13 cellular contexts compared by ENCODE assay signal in genomic region chr1:173410133-173410793, GRCh38.
DNase-seq lines count a peak whose midpoint lies in the region; ATAC-seq and TF ChIP-seq lines count a peak whose summit lies in the region.
"Had no signal": no experiment of that assay in that cellular context is flagged by ENCODE, and none has a peak within 500 bp of the region (broad histone marks: within the 10 kb centered on the region; RNA-seq: fewer than 3 reads in every experiment).

No MANE protein-coding gene starts in this region.

- H3K4me2 ChIP-seq in IMR-90 (ENCODE audit: low read depth, low read length) = no peak overlapping the region; the same call in 1 of the 2 replicates

- no peak overlapping the region for H2AK9ac ChIP-seq in IMR-90 (replicated peaks; ENCODE audit: low read depth, low read length, poor library complexity)

- H3K36me3 Mint-ChIP-seq in CD8-positive, alpha-beta memory T cell = peaks cover 0 to 13% (median 3%) of the 10 kb centered on the region in 3 donors
- H3K36me3 Mint-ChIP-seq in central memory CD8-positive, alpha-beta T cell (ENCODE audit: insufficient read depth) = no peaks in the 10 kb centered on the region
- H3K36me3 Mint-ChIP-seq: type B pancreatic cell had no signal

- H3K14ac ChIP-seq in IMR-90 (replicated peaks; ENCODE audit: low read depth, low read length) = peak overlapping the region; percentile 76

- peak in 3 of 5 donors; percentile 21 to 52 (median 49) for DNase-seq in CD8-positive, alpha-beta memory T cell
- DNase-seq in IMR-90 = peak; percentile 70
- DNase-seq in central memory CD8-positive, alpha-beta T cell (ENCODE audit: low spot score in 2 of 2) = peak in 1 of 2 donors; percentile 19
- no peak for DNase-seq in LoVo (ENCODE audit: low spot score)
- DNase-seq in ACHN = no peak
- no peak for DNase-seq in hypothalamus (lab: John Stamatoyannopoulos, UW)
- no peak for DNase-seq in NCI-H2227 (lab: John Stamatoyannopoulos, UW; ENCODE audit: unreplicated experiment)
- DNase-seq: Caco-2; NCI-H1105 treated with DMSO at 0.1 percent for 48 hours; stimulated activated CD4-positive, alpha-beta T cell treated with anti-CD3 and anti-CD28 coated beads, Interleukin-1b, Interleukin-23, amount 100 ng/mL, for 48 hours had no signal

- ATAC-seq in GM21390 (IDR thresholded peaks at IDR 0.05; ENCODE audit: unreplicated experiment) (peak; percentile 0), IMR-90 (ENCODE audit: low read depth) (peak; percentile 32; the same call in 1 of the 2 replicates)
- ATAC-seq in central memory CD8-positive, alpha-beta T cell (replicated peaks; ENCODE audit: extremely low read depth, poor library complexity, severe bottlenecking) = peak; percentile 76

- peak overlapping the region; percentile 49 for H3K23ac ChIP-seq in IMR-90 (ENCODE audit: low read depth, low read length)

- TF ChIP-seq CTCF in IMR-90 (conservative IDR thresholded peaks at IDR 0.05; ENCODE audit: low read depth, low read length) = no peak

- no peak overlapping the region for H3K9ac ChIP-seq in IMR-90 (ENCODE audit: low read depth, low read length)

- POLR2A ChIA-PET in CD8-positive, alpha-beta memory T cell (lab: Charles Lee) = no interaction called here
- POLR2A ChIA-PET in IMR-90 (lab: Charles Lee; ENCODE audit: unreplicated experiment) = no interaction called here

- no peaks in the 10 kb centered on the region for H3K27me3 ChIP-seq in CD8-positive, alpha-beta memory T cell (ENCODE audit: insufficient read depth, low read length, poor library complexity, severe bottlenecking)
- no peaks in the 10 kb centered on the region for H3K27me3 ChIP-seq in IMR-90 (ENCODE audit: control insufficient read depth, insufficient read depth, low read length)

- peaks cover 21% of the 10 kb centered on the region for H3K4me1 ChIP-seq in CD8-positive, alpha-beta memory T cell (ENCODE audit: insufficient read depth, low read length)
- peaks cover 10% of the 10 kb centered on the region for H3K4me1 ChIP-seq in IMR-90 (ENCODE audit: control insufficient read depth, insufficient read depth, low read length)
- H3K4me1 ChIP-seq: Caco-2 had no signal

- dilution Hi-C loops in IMR-90 (cut with HindIII; ENCODE audit: low sequenced_read_pairs, unreplicated experiment) = no loop called here

- peak overlapping the region; percentile 91 for H3K4ac ChIP-seq in IMR-90 (ENCODE audit: low read depth, low read length)

- H3K4me3 ChIP-seq in CD8-positive, alpha-beta memory T cell (ENCODE audit: low read length) = no peak overlapping the region
- H3K4me3 ChIP-seq in IMR-90 (ENCODE audit: insufficient read depth, low read depth, low read length) = no peak overlapping the region
- H3K4me3 ChIP-seq: SK-N-MC had no signal

- H2AFZ ChIP-seq in IMR-90 (replicated peaks; ENCODE audit: low read length, poor library complexity) = no peak overlapping the region

- peak overlapping the region; percentile 94 for H2BK20ac ChIP-seq in IMR-90 (ENCODE audit: low read depth, low read length)

- H2AK5ac ChIP-seq in IMR-90 (ENCODE audit: low read depth, low read length) = peak overlapping the region; percentile 93; the same call in 1 of the 2 replicates

- CTCF ChIA-PET in CD8-positive, alpha-beta memory T cell (lab: Charles Lee) = interaction anchor here (1.5 kb wide), 1 partner anchor 19 kb away, joined by 5 read pairs; no protein-coding TSS in a partner anchor
- CTCF ChIA-PET in IMR-90 (lab: Yijun Ruan, JAX) = no interaction called here

- peak overlapping the region; percentile 85 for H2BK120ac ChIP-seq in IMR-90 (ENCODE audit: low read depth, low read length)

- no peaks in the 10 kb centered on the region for H3K9me3 Mint-ChIP-seq in CD8-positive, alpha-beta memory T cell
- H3K9me3 Mint-ChIP-seq in central memory CD8-positive, alpha-beta T cell = no peaks in the 10 kb centered on the region
- H3K9me3 Mint-ChIP-seq: type B pancreatic cell had no signal

- intact Hi-C loops in IMR-90 (cut with micrococcal nuclease) = no loop called here

- no peak overlapping the region for H3K27ac ChIP-seq in CD8-positive, alpha-beta memory T cell (ENCODE audit: low read depth, low read length)
- H3K27ac ChIP-seq in IMR-90 (ENCODE audit: insufficient read depth, low read length) = no peak overlapping the region
- H3K27ac ChIP-seq: SK-N-MC had no signal

- H3K27me3 Mint-ChIP-seq in CD8-positive, alpha-beta memory T cell = no peaks in the 10 kb centered on the region
- no peaks in the 10 kb centered on the region for H3K27me3 Mint-ChIP-seq in central memory CD8-positive, alpha-beta T cell
- H3K27me3 Mint-ChIP-seq: type B pancreatic cell had no signal

- peak overlapping the region; percentile 91 for H2BK15ac ChIP-seq in IMR-90 (ENCODE audit: low read depth, low read length)

- no CpG with 5 or more reads among the region's 4 CpGs for WGBS in IMR-90 (ENCODE audit: extremely low coverage in 2 of 2, insufficient read length in 1 of 2), 2 experiments

- H3K27ac Mint-ChIP-seq in CD8-positive, alpha-beta memory T cell = peak overlapping the region; percentile 37 to 89 (median 74)
- H3K27ac Mint-ChIP-seq in central memory CD8-positive, alpha-beta T cell (ENCODE audit: low read depth) = peak overlapping the region; percentile 69
- H3K27ac Mint-ChIP-seq: type B pancreatic cell had no signal

- H4K91ac ChIP-seq in IMR-90 (ENCODE audit: insufficient read depth, low read depth, low read length) = peak overlapping the region; percentile 75

- no peaks in the 10 kb centered on the region for H4K20me1 ChIP-seq in IMR-90 (ENCODE audit: insufficient read depth, low read length)

- H4K5ac ChIP-seq in IMR-90 (ENCODE audit: low read depth, low read length) = peak overlapping the region; percentile 8

- peaks cover 28 to 38% (median 38%) of the 10 kb centered on the region in 3 donors for H3K4me1 Mint-ChIP-seq in CD8-positive, alpha-beta memory T cell
- H3K4me1 Mint-ChIP-seq in central memory CD8-positive, alpha-beta T cell = peaks cover 28% of the 10 kb centered on the region

- TF ChIP-seq RAD21 in IMR-90 (IDR thresholded peaks at IDR 0.05; ENCODE audit: low read length) = no peak

- no peaks in the 10 kb centered on the region for H3K9me3 ChIP-seq in CD8-positive, alpha-beta memory T cell (ENCODE audit: low read length)
- H3K9me3 ChIP-seq in IMR-90 (ENCODE audit: control insufficient read depth, insufficient read depth, low read length) = no peaks in the 10 kb centered on the region
- H3K9me3 ChIP-seq: Caco-2 had no signal

- no peak for TF ChIP-seq POLR2A in IMR-90 (IDR thresholded peaks at IDR 0.05; ENCODE audit: low read depth, low read length)

- H3K56ac ChIP-seq in IMR-90 (ENCODE audit: extremely low read depth, insufficient read depth, low read length) = no peak overlapping the region

- H3K18ac ChIP-seq in IMR-90 (ENCODE audit: low read depth, low read length) = peak overlapping the region; percentile 24; the same call in 1 of the 2 replicates

- H3K36me3 ChIP-seq in CD8-positive, alpha-beta memory T cell (ENCODE audit: insufficient read depth, low read length) = no peaks in the 10 kb centered on the region
- H3K36me3 ChIP-seq in IMR-90 (ENCODE audit: control insufficient read depth, insufficient read depth, low read length) = no peaks in the 10 kb centered on the region

- H4K8ac ChIP-seq in IMR-90 (ENCODE audit: low read depth in 2 of 2, low read length in 2 of 2) = peak overlapping the region in 1 of 2 experiments; percentile 53; a peak in 2 of 4 replicates

- peak overlapping the region in 3 of 7 donors; percentile 24 to 49 (median 42) for H3K4me3 Mint-ChIP-seq in CD8-positive, alpha-beta memory T cell
- H3K4me3 Mint-ChIP-seq in central memory CD8-positive, alpha-beta T cell = no peak overlapping the region
- H3K4me3 Mint-ChIP-seq: type B pancreatic cell had no signal

- H2BK5ac ChIP-seq in IMR-90 (ENCODE audit: low read depth, low read length, poor library complexity, severe bottlenecking) = no peak overlapping the region

- BruUV-seq in IMR-90 (replicated peaks; lab: Mats Ljungman, UMichigan) = no TSS peak

- no peaks in the 10 kb centered on the region for H3K79me1 ChIP-seq in IMR-90 (ENCODE audit: low read depth in 1 of 2, low read length in 2 of 2)

- in situ Hi-C loops in IMR-90 (cut with MboI; ENCODE audit: low sequenced_read_pairs) = loop anchor here (10.0 kb wide), 1 partner anchor 585 kb away; no protein-coding TSS in a partner anchor
- in situ Hi-C loops in ACHN (cut with HindIII; ENCODE audit: low pct_ligation_motif_present, low pct_unique_long_range_greater_than_20kb, low sequenced_read_pairs) = no loop called here

- peaks cover 9% of the 10 kb centered on the region for H3K9me1 ChIP-seq in IMR-90 (ENCODE audit: insufficient read depth, low read length)

TF ChIP-seq in IMR-90, 13 proteins besides CTCF, POLR2A, EP300 and RAD21:
- TF ChIP-seq FOS (IDR thresholded peaks at IDR 0.05; ENCODE audit: low read depth, low read length) = peak; percentile 9; the same call in 1 of the 2 replicates
- no peak for TF ChIP-seq CEBPB (IDR thresholded peaks at IDR 0.05; ENCODE audit: low read depth, low read length)

Comparison
In these comparisons a context has a peak if more than half of its experiments do, and no peak if none do; other contexts are left out.
1. DNase-seq: peak in CD8-positive, alpha-beta memory T cell (3 of 5) and IMR-90 (single experiment); none in LoVo (single experiment), ACHN (single experiment), hypothalamus (0 of 51) and NCI-H2227 (single experiment).
2. ATAC-seq: peak in every context shown above with its lines; median percentile 76 in central memory CD8-positive, alpha-beta T cell; 32 in IMR-90; 0 in GM21390.